1 cellular context compared by ENCODE assay signal in genomic region chr13:50283017-50283416, GRCh38.
TF ChIP-seq lines count a peak whose summit lies in the region.

No MANE protein-coding gene starts in this region.

TF ChIP-seq in HepG2, 621 proteins besides CTCF, POLR2A, EP300 and RAD21 (continued from another document and continues in another):
- peak; percentile 73 for TF ChIP-seq FOXP4 (CRISPR knock-in tag; IDR thresholded peaks at IDR 0.05)
- peak; percentile 77 for TF ChIP-seq BCL6 (CRISPR knock-in tag; IDR thresholded peaks at IDR 0.05)
- peak; percentile 61 for TF ChIP-seq POGZ (CRISPR knock-in tag; IDR thresholded peaks at IDR 0.05)
- TF ChIP-seq ZGPAT (CRISPR knock-in tag; IDR thresholded peaks at IDR 0.05) = peak; percentile 54; the same call in 1 of the 2 replicates
- TF ChIP-seq NCOR1 (IDR thresholded peaks at IDR 0.05; ENCODE audit: borderline replicate concordance, low read length) = peak; percentile 83; the same call in 1 of the 2 replicates
- peak; percentile 83; the same call in 1 of the 2 replicates for TF ChIP-seq HOMEZ (CRISPR knock-in tag; IDR thresholded peaks at IDR 0.05; ENCODE audit: low read depth)
- TF ChIP-seq ZNF609 (CRISPR knock-in tag; IDR thresholded peaks at IDR 0.05; ENCODE audit: borderline replicate concordance) = peak; percentile 71; the same call in 1 of the 2 replicates
- TF ChIP-seq HOXA5 (CRISPR knock-in tag; IDR thresholded peaks at IDR 0.05) = no peak
- TF ChIP-seq SOX6 (IDR thresholded peaks at IDR 0.05) = no peak
- TF ChIP-seq SOX6 (CRISPR knock-in tag; IDR thresholded peaks at IDR 0.05) = peak; percentile 86
- TF ChIP-seq NFIC (IDR thresholded peaks at IDR 0.05; ENCODE audit: low read length) = peak; percentile 61; the same call in 1 of the 2 replicates
- TF ChIP-seq ISL2 (CRISPR knock-in tag; IDR thresholded peaks at IDR 0.05) = peak; percentile 53; the same call in 1 of the 2 replicates
- TF ChIP-seq ZBTB20 (CRISPR knock-in tag; IDR thresholded peaks at IDR 0.05; ENCODE audit: borderline replicate concordance, low read depth) = peak; percentile 39; the same call in 1 of the 2 replicates
- TF ChIP-seq ZNF121 (CRISPR knock-in tag; IDR thresholded peaks at IDR 0.05) = no peak
- TF ChIP-seq MED1 (CRISPR knock-in tag; IDR thresholded peaks at IDR 0.05) = peak; percentile 78
- peak; percentile 37; the same call in 1 of the 2 replicates for TF ChIP-seq CREM (IDR thresholded peaks at IDR 0.05)
- no peak for TF ChIP-seq CREM (CRISPR knock-in tag; IDR thresholded peaks at IDR 0.05)
- no peak for TF ChIP-seq ZNF253 (CRISPR knock-in tag; IDR thresholded peaks at IDR 0.05; ENCODE audit: borderline replicate concordance)
- TF ChIP-seq RBM39 (IDR thresholded peaks at IDR 0.05; ENCODE audit: low read depth, low read length, poor library complexity, severe bottlenecking) = no peak
- peak; percentile 82 for TF ChIP-seq ARID3A (IDR thresholded peaks at IDR 0.05; ENCODE audit: low read depth, low read length)
- no peak for TF ChIP-seq ZFP90 (CRISPR knock-in tag; IDR thresholded peaks at IDR 0.05; ENCODE audit: borderline replicate concordance)
- no peak for TF ChIP-seq ZNF792 (CRISPR knock-in tag; IDR thresholded peaks at IDR 0.05)
- TF ChIP-seq JUNB (CRISPR knock-in tag; IDR thresholded peaks at IDR 0.05; ENCODE audit: borderline replicate concordance) = no peak
- TF ChIP-seq SMC3 (IDR thresholded peaks at IDR 0.05; ENCODE audit: low read length) = peak; percentile 15; the same call in 1 of the 2 replicates
- TF ChIP-seq ATF2 (CRISPR knock-in tag; IDR thresholded peaks at IDR 0.05) = peak; percentile 70; the same call in 1 of the 2 replicates
- TF ChIP-seq LCORL (IDR thresholded peaks at IDR 0.05) = no peak
- peak; percentile 53; the same call in 1 of the 2 replicates for TF ChIP-seq LCORL (CRISPR knock-in tag; IDR thresholded peaks at IDR 0.05)
- TF ChIP-seq BHLHE40 (IDR thresholded peaks at IDR 0.05; ENCODE audit: low read length) = no peak
- peak; percentile 81 for TF ChIP-seq PAXIP1 (CRISPR knock-in tag; conservative IDR thresholded peaks at IDR 0.05)
- TF ChIP-seq ZNF503 (CRISPR knock-in tag; IDR thresholded peaks at IDR 0.05) = 0 out of 2 replicates have a peak, but pooled peaks have one; percentile 31
- TF ChIP-seq ZNF652 (CRISPR knock-in tag; IDR thresholded peaks at IDR 0.05; ENCODE audit: borderline replicate concordance, low read depth) = peak; percentile 25; the same call in 1 of the 2 replicates
- no peak for TF ChIP-seq TCF12 (IDR thresholded peaks at IDR 0.05)
- no peak for TF ChIP-seq TCF12 (CRISPR knock-in tag; IDR thresholded peaks at IDR 0.05)
